ENCODE assay signal across 1 cellular context in genomic region chr20:53529658-53530057, GRCh38.
TF ChIP-seq lines count a peak whose summit lies in the region.

No MANE protein-coding gene starts in this region.

TF ChIP-seq in GM23338, 12 proteins besides CTCF, POLR2A, EP300 and RAD21 (continued from another document):
- TF ChIP-seq ZNF462 (CRISPR knock-in tag; IDR thresholded peaks at IDR 0.05), result no peak
- TF ChIP-seq ETS1 (IDR thresholded peaks at IDR 0.05), result no peak
- TF ChIP-seq JUNB (IDR thresholded peaks at IDR 0.05; ENCODE audit: unreplicated experiment), result no peak
- TF ChIP-seq POLR2AphosphoS5 (IDR thresholded peaks at IDR 0.05; ENCODE audit: low read depth), result no peak
- no peak for TF ChIP-seq ZNF114 (CRISPR knock-in tag; IDR thresholded peaks at IDR 0.05)
- no peak for TF ChIP-seq EZH2phosphoT487 (IDR thresholded peaks at IDR 0.05; ENCODE audit: unreplicated experiment)
- TF ChIP-seq EZH2 (IDR thresholded peaks at IDR 0.05; ENCODE audit: low read depth, unreplicated experiment), result no peak
